15 cellular contexts compared by ENCODE assay signal in the genomic region with DNA sequence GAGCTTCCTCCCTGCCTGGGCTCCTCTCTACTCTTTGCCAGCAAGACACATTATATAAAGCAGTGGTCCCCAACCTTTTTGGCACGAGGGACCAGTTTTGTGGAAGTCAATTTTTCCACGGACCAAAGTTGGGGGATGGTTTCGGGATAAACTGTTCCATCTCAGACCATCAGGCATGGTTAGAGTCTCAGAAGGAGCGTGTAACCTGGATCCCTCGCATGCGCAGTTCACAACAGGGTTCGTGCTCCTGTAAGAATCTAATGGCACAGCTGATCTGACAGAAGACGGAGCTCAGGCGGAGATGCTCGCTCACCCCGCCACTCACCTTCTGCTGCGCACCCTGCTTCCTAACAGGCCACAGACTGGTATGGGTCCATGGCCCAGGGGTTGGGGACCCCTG.
"Had no signal": no experiment of that assay in that cellular context is flagged by ENCODE, and none has a peak within 500 bp of the region (broad histone marks: within the 10 kb centered on the region; RNA-seq: fewer than 3 reads in every experiment).

No MANE protein-coding gene starts in this region.

- FAIRE-seq: kidney had no signal

- H3K4me2 ChIP-seq: hepatocyte had no signal

- H3K36me3 ChIP-seq: esophagus squamous epithelium, ovary, transverse colon had no signal

- H3K27ac ChIP-seq: esophagus squamous epithelium, hepatocyte, ovary, testis, transverse colon had no signal

- DNase-seq: central memory CD4-positive, alpha-beta T cell; effector memory CD8-positive, alpha-beta T cell; esophagus squamous epithelium; kidney; left colon; natural killer cell; nucleus accumbens; ovary; right cardiac atrium; stimulated activated CD4-positive, alpha-beta T cell treated with anti-CD3 and anti-CD28 coated beads, Interleukin-4, amount 100 ng/mL, for 24 hours; stimulated activated naive B cell treated with anti-CD40 and anti-IgM and Interleukin-4, amounts not matched to agents 10 μg/mL and 1 μg/mL and 100 μg/mL, for 72 hours; stimulated activated naive CD8-positive, alpha-beta T cell treated with anti-CD3 and anti-CD28 coated beads, Interleukin-15, amount 100 ng/mL, for 72 hours; testis; transverse colon had no signal

- H3K79me2 ChIP-seq: hepatocyte had no signal

- H3K4me3 ChIP-seq: esophagus squamous epithelium, hepatocyte, ovary, testis, transverse colon had no signal

- H3K9me3 ChIP-seq: esophagus squamous epithelium, ovary, testis, transverse colon had no signal

- H2AFZ ChIP-seq: hepatocyte had no signal

- H3K27me3 ChIP-seq: esophagus squamous epithelium, hepatocyte, ovary, testis, transverse colon had no signal

- H3K4me1 ChIP-seq: esophagus squamous epithelium, testis, transverse colon had no signal
